In the genomic region with DNA sequence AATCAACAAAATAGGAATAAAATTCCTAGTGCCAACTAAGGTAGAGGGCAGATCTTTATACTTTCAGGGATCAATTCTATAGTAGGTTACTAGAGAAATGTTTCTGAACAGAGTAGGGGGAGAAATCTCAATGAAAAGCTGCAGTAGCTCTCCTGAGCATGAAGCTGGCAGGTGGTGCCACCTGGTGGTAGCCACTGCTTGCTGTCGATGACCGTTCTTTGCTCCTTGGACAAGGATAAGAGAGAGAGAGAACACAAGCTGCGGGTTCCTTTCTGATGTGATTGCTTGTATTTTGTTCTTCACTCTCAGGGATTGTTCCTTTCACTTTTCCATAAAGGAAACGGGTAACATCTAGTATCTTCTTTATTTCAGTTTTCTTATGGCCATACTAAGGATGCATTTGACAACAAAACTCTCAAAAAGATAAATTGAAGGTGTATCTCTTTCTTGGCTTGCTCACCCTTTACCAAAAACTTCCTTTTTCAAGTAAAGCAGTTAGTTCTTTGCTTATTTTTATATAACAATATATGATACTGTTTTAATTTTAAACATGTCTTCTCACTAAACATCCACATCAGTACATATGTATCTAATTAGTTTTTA, we compare ENCODE assay signal across 8 cellular contexts. TPM values are rescaled to one million over a fixed set of nuclear protein-coding genes. Genes with fewer than 3 reads are reported as not detected.
DNase-seq lines count a peak whose midpoint lies in the region; ATAC-seq, FAIRE-seq and TF ChIP-seq lines count a peak whose summit lies in the region.

No MANE protein-coding gene starts in this region.

- no peaks in the 10 kb centered on the region for H3K4me1 Mint-ChIP-seq in CD8-positive, alpha-beta T cell (ENCODE audit: low read depth)
- H3K4me1 Mint-ChIP-seq in activated CD8-positive, alpha-beta T cell treated with anti-CD3 and anti-CD28 coated beads, Interleukin-2, amount 10 ng/mL, durations not matched to agents 7 days and 5 days (ENCODE audit: low read depth) = no peaks in the 10 kb centered on the region

- no peak overlapping the region for H3K27ac ChIP-seq in CD8-positive, alpha-beta T cell (ENCODE audit: low read depth, low read length)
- H3K27ac ChIP-seq in endothelial cell of umbilical vein (ENCODE audit: insufficient read depth, low read depth, low read length) = no peak overlapping the region

- H3K36me3 ChIP-seq in CD8-positive, alpha-beta T cell (ENCODE audit: insufficient read depth, low read length) = no peaks in the 10 kb centered on the region
- no peaks in the 10 kb centered on the region for H3K36me3 ChIP-seq in endothelial cell of umbilical vein (ENCODE audit: control insufficient read depth in 2 of 2, extremely low read depth in 1 of 2, insufficient read depth in 2 of 2, low read length in 2 of 2)

- H3K4me2 ChIP-seq in endothelial cell of umbilical vein (ENCODE audit: insufficient read depth, low read length) = no peak overlapping the region

- intact Hi-C loops in CD8-positive, alpha-beta T cell (cut with DNase I, micrococcal nuclease) = loop anchor here (1.0 kb wide), 1 partner anchor 709 kb away; no protein-coding TSS in a partner anchor
- intact Hi-C loops in endothelial cell of umbilical vein (cut with micrococcal nuclease) = loop anchor here (1.0 to 10.0 kb wide), 5 partner anchors 19 to 713 kb away; a partner anchor contains a TSS

- H3K27me3 ChIP-seq in CD8-positive, alpha-beta T cell (ENCODE audit: insufficient read depth, low read length) = no peaks in the 10 kb centered on the region
- peaks cover 10 to 19% of the 10 kb centered on the region in 2 experiments for H3K27me3 ChIP-seq in endothelial cell of umbilical vein (ENCODE audit: control insufficient read depth in 2 of 2, insufficient read depth in 2 of 2, low read length in 2 of 2)

- no peak overlapping the region for H3K4me3 ChIP-seq in CD8-positive, alpha-beta T cell (ENCODE audit: low read depth, low read length)
- no peak overlapping the region for H3K4me3 ChIP-seq in endothelial cell of umbilical vein (replicated peaks in 1 of 3; ENCODE audit: insufficient read depth in 1 of 3, low read depth in 1 of 3, low read length in 3 of 3)

- H3K36me3 Mint-ChIP-seq in CD8-positive, alpha-beta T cell = no peaks in the 10 kb centered on the region
- no peaks in the 10 kb centered on the region for H3K36me3 Mint-ChIP-seq in activated CD8-positive, alpha-beta T cell treated with anti-CD3 and anti-CD28 coated beads, Interleukin-2, amount 10 ng/mL, durations not matched to agents 7 days and 5 days (ENCODE audit: low read depth)

- DNase-seq in CD8-positive, alpha-beta T cell = peak; percentile 24 to 69 (median 48)
- DNase-seq in NCI-H82 treated with DMSO at 0.1 percent for 48 hours (lab: John Stamatoyannopoulos, UW; ENCODE audit: unreplicated experiment) (peak; percentile 53), endothelial cell of umbilical vein (ENCODE audit: low read depth, low spot score) (peak; percentile 78), myocyte (ENCODE audit: low read depth) (peak; percentile 81), stromal cell of bone marrow (ENCODE audit: low read depth) (peak; percentile 67)
- DNase-seq in activated CD8-positive, alpha-beta T cell treated with anti-CD3 and anti-CD28 coated beads, Interleukin-2, amount 10 ng/mL, durations not matched to agents 7 days and 5 days = peak; percentile 70

- no peaks in the 10 kb centered on the region for H4K20me1 ChIP-seq in endothelial cell of umbilical vein (replicated peaks; ENCODE audit: control insufficient read depth, extremely low read depth, insufficient read depth, low read length)

- POLR2A ChIA-PET in CD8-positive, alpha-beta T cell (lab: Charles Lee) = no interaction called here
- POLR2A ChIA-PET in activated CD8-positive, alpha-beta T cell treated with anti-CD3 and anti-CD28 coated beads, Interleukin-2, amount 10 ng/mL, durations not matched to agents 7 days and 5 days (lab: Charles Lee) = no interaction called here
- POLR2A ChIA-PET in endothelial cell of umbilical vein (lab: Charles Lee) = no interaction called here

- H3K27me3 Mint-ChIP-seq in CD8-positive, alpha-beta T cell (ENCODE audit: low read depth) = peaks cover 13% of the 10 kb centered on the region
- H3K27me3 Mint-ChIP-seq in activated CD8-positive, alpha-beta T cell treated with anti-CD3 and anti-CD28 coated beads, Interleukin-2, amount 10 ng/mL, durations not matched to agents 7 days and 5 days (ENCODE audit: low read depth) = peaks cover 9% of the 10 kb centered on the region

- TF ChIP-seq POLR2A in endothelial cell of umbilical vein (IDR thresholded peaks at IDR 0.05; ENCODE audit: low read depth, low read length) = no peak

- H3K79me2 ChIP-seq in endothelial cell of umbilical vein (ENCODE audit: control insufficient read depth, insufficient read depth, low read length) = no peaks in the 10 kb centered on the region

- dilution Hi-C loops in endothelial cell of umbilical vein (cut with MboI; ENCODE audit: extremely low pct_ligation_motif_present, low sequenced_read_pairs) = no loop called here

- no TSS peak for BruUV-seq in endothelial cell of umbilical vein (replicated peaks; lab: Mats Ljungman, UMichigan)

- H3K4me3 Mint-ChIP-seq in CD8-positive, alpha-beta T cell = no peak overlapping the region
- H3K4me3 Mint-ChIP-seq in activated CD8-positive, alpha-beta T cell treated with anti-CD3 and anti-CD28 coated beads, Interleukin-2, amount 10 ng/mL, durations not matched to agents 7 days and 5 days = no peak overlapping the region

- no peaks in the 10 kb centered on the region for H3K9me1 ChIP-seq in endothelial cell of umbilical vein (replicated peaks; ENCODE audit: control insufficient read depth, extremely low read depth, insufficient read depth, low read length)

- no peaks in the 10 kb centered on the region for H3K4me1 ChIP-seq in CD8-positive, alpha-beta T cell (ENCODE audit: insufficient read depth, low read length)
- H3K4me1 ChIP-seq in endothelial cell of umbilical vein (ENCODE audit: control insufficient read depth, extremely low read depth, insufficient read depth, low read length) = no peaks in the 10 kb centered on the region

- H3K9me3 Mint-ChIP-seq in CD8-positive, alpha-beta T cell = no peaks in the 10 kb centered on the region
- no peaks in the 10 kb centered on the region for H3K9me3 Mint-ChIP-seq in activated CD8-positive, alpha-beta T cell treated with anti-CD3 and anti-CD28 coated beads, Interleukin-2, amount 10 ng/mL, durations not matched to agents 7 days and 5 days (ENCODE audit: insufficient read depth)

- H3K9me3 ChIP-seq in CD8-positive, alpha-beta T cell (ENCODE audit: low read length) = no peaks in the 10 kb centered on the region
- no peaks in the 10 kb centered on the region for H3K9me3 ChIP-seq in endothelial cell of umbilical vein (replicated peaks; ENCODE audit: control insufficient read depth, insufficient read depth, low read length)

- CTCF ChIA-PET in CD8-positive, alpha-beta T cell (lab: Charles Lee) = interaction anchor here (0.6 to 2.8 kb wide), 9 partner anchors 9 to 709 kb away, joined by 3 to 25 read pairs (median 5); a partner anchor contains a TSS
- CTCF ChIA-PET in activated CD8-positive, alpha-beta T cell treated with anti-CD3 and anti-CD28 coated beads, Interleukin-2, amount 10 ng/mL, durations not matched to agents 7 days and 5 days (lab: Charles Lee) = interaction anchor here (1.1 to 2.0 kb wide), 14 partner anchors 8 to 939 kb away, joined by 3 to 13 read pairs (median 4); no protein-coding TSS in a partner anchor
- CTCF ChIA-PET in endothelial cell of umbilical vein (lab: Charles Lee) = interaction anchor here (0.9 to 3.7 kb wide), 37 partner anchors 8 to 709 kb away, joined by 3 to 217 read pairs (median 6); a partner anchor contains a TSS

- peak; percentile 92 for FAIRE-seq in endothelial cell of umbilical vein (lab: Jason Lieb, UNC)

- no peak overlapping the region for H2AFZ ChIP-seq in endothelial cell of umbilical vein (ENCODE audit: low read depth, low read length)

- H3K9ac ChIP-seq in endothelial cell of umbilical vein (replicated peaks; ENCODE audit: extremely low read depth, insufficient read depth, low read length) = no peak overlapping the region

- H3K27ac Mint-ChIP-seq in CD8-positive, alpha-beta T cell = no peak overlapping the region
- H3K27ac Mint-ChIP-seq in activated CD8-positive, alpha-beta T cell treated with anti-CD3 and anti-CD28 coated beads, Interleukin-2, amount 10 ng/mL, durations not matched to agents 7 days and 5 days = no peak overlapping the region

- peak; percentile 86 for TF ChIP-seq CTCF in CD8-positive, alpha-beta T cell (IDR thresholded peaks at IDR 0.05)
- peak; percentile 92 to 94 for TF ChIP-seq CTCF in endothelial cell of umbilical vein (IDR thresholded peaks at IDR 0.05; ENCODE audit: extremely low read depth in 1 of 2, insufficient read depth in 1 of 2, low read depth in 1 of 2, low read length in 2 of 2)

- peak; percentile 49 for ATAC-seq in CD8-positive, alpha-beta T cell
- peak; percentile 83 for ATAC-seq in GM19372 (IDR thresholded peaks at IDR 0.05; ENCODE audit: low read depth, unreplicated experiment)
- peak; percentile 50 for ATAC-seq in HG03575 (IDR thresholded peaks at IDR 0.05; ENCODE audit: extremely low read depth, insufficient number of reproducible peaks, low FRiP score, unreplicated experiment)
- peak; percentile 81 for ATAC-seq in activated CD8-positive, alpha-beta T cell treated with anti-CD3 and anti-CD28 coated beads, Interleukin-2, amount 10 ng/mL, durations not matched to agents 7 days and 5 days

TF ChIP-seq in endothelial cell of umbilical vein, 7 proteins besides CTCF, POLR2A, EP300 and RAD21 (continues in another document):
- TF ChIP-seq MYC (IDR thresholded peaks at IDR 0.05; ENCODE audit: low read depth, low read length) (no peak), EZH2 (IDR thresholded peaks at IDR 0.05; ENCODE audit: borderline replicate concordance, low read depth, low read length, severe bottlenecking) (no peak), JUN (IDR thresholded peaks at IDR 0.05; ENCODE audit: borderline replicate concordance, insufficient read depth, insufficient read length, low read depth) (no peak), POLR2AphosphoS5 (IDR thresholded peaks at IDR 0.05; ENCODE audit: insufficient read depth, low read depth, low read length) (no peak)

RNA-seq across cellular contexts. Expression of a gene that starts 18.6 kb away (rescaled TPM):
- total RNA-seq in CD8-positive, alpha-beta T cell = 10 to 100 TPM; 17.2 to 18.1 TPM
- total RNA-seq in activated CD8-positive, alpha-beta T cell treated with anti-CD3 and anti-CD28 coated beads, Interleukin-2, amount 10 ng/mL, durations not matched to agents 7 days and 5 days = 10 to 100 TPM; 39.5 to 42.4 TPM
- total RNA-seq in endothelial cell of umbilical vein (50.4 and 52.3 TPM in 2 replicates), myocyte (63.8 and 67.4 TPM in 2 replicates)
- 10.1 and 13.0 TPM in 2 replicates for polyA plus RNA-seq in endothelial cell of umbilical vein
- polyA plus RNA-seq in endothelial cell of umbilical vein (2011; cell fraction: cytosol; rRNA removed) = 22.7 and 29.0 TPM in 2 replicates
- polyA plus RNA-seq in endothelial cell of umbilical vein (2011; cell fraction: nucleus; rRNA removed) = 14.5 and 19.0 TPM in 2 replicates
- polyA plus RNA-seq in endothelial cell of umbilical vein (2012) = 41.1 and 55.6 TPM in 2 replicates
- 15.4 and 21.5 TPM in 2 replicates for polyA minus RNA-seq in endothelial cell of umbilical vein
- 26.0 TPM for polyA minus RNA-seq in endothelial cell of umbilical vein (2011; cell fraction: cytosol; rRNA and poly(A)+ RNA removed)
- 40.4 and 42.0 TPM in 2 replicates for polyA minus RNA-seq in endothelial cell of umbilical vein (2011; cell fraction: nucleus; rRNA and poly(A)+ RNA removed)
- 23.9 TPM for polyA plus RNA-seq in myocyte (2012)
